Comparison of ENCODE assay signal across 9 cellular contexts in the genomic region with DNA sequence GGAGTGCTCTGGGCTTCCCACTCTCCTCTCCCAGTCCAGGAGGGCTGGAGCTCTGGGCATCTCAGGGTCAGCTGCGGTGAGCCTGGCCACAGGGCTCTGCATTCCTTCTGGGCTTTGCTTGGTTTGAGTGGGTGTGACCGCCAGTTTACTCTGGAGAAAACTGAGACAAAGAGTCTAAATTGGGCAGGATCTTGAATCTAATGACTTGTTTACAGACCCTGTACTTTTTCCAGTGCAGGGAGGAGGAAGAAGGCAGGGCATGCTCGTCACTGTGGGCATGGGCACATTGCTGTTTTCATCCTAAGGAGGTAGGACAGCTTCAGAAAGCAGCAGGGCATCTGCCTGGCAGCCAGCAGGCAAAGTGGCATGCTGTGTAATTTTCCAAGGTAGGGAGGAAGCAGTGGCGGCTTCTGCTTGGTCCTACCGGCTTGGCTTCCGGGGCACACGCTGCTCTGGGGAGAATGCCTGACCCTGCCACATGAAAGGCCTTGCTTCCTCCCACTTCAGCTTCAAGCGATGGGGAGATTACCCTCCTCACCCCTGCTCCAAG. TPM values are rescaled to one million over a fixed set of nuclear protein-coding genes. Genes with fewer than 3 reads are reported as not detected.
A peak's percentile ranks its signal among the peaks of the same experiment; 100 is the strongest.
DNase-seq lines count a peak whose midpoint lies in the region; ATAC-seq, FAIRE-seq and TF ChIP-seq lines count a peak whose summit lies in the region.
"Had no signal": no experiment of that assay in that cellular context is flagged by ENCODE, and none has a peak within 500 bp of the region (broad histone marks: within the 10 kb centered on the region; RNA-seq: fewer than 3 reads in every experiment).

No MANE protein-coding gene starts in this region.

- H3K4me3 ChIP-seq in esophagus muscularis mucosa (peak overlapping the region in 1 of 4 donors; percentile 12), small intestine (ENCODE audit: low read depth in 1 of 2, low read length in 2 of 2) (no peak overlapping the region)

- no peaks in the 10 kb centered on the region for H3K27me3 ChIP-seq in esophagus muscularis mucosa
- H3K27me3 ChIP-seq in small intestine (ENCODE audit: control insufficient read depth in 2 of 2, insufficient read depth in 2 of 2, low read length in 2 of 2), result no peaks in the 10 kb centered on the region

- no peak for TF ChIP-seq POLR2A in esophagus muscularis mucosa (IDR thresholded peaks at IDR 0.05; ENCODE audit: low read depth)

- intact Hi-C loops in esophagus muscularis mucosa (cut with DNase I), result no loop called here

- WGBS in esophagus muscularis mucosa, result 58% methylated on average over 8 of the region's 8 CpGs
- 39 to 56% (median 43%) methylated on average over 8 of the region's 8 CpGs for WGBS in small intestine, 3 donors

- H3K4me1 ChIP-seq in esophagus muscularis mucosa, result peaks cover 70 to 80% (median 74%) of the 10 kb centered on the region in 4 donors
- peaks cover 0 to 25% of the 10 kb centered on the region in 2 donors for H3K4me1 ChIP-seq in small intestine (ENCODE audit: control insufficient read depth in 2 of 2, insufficient read depth in 1 of 2, low read depth in 1 of 2, low read length in 1 of 2)

- POLR2A ChIA-PET in GM10248 (lab: Yijun Ruan, JAX), result interaction anchor here (0.7 kb wide), 1 partner anchor 9 kb away, joined by 3 read pairs; no protein-coding TSS in a partner anchor

- no peak for DNase-seq in activated CD4-positive, CD25-positive, alpha-beta regulatory T cell treated with anti-CD3 and anti-CD28 coated beads, Interleukin-2, amount 50 U/mL, for 72 hours
- DNase-seq in T-helper 9 cell (peak; percentile 51), esophagus muscularis mucosa (ENCODE audit: extremely low spot score) (no peak), small intestine (no peak), frontal cortex (ENCODE audit: low spot score in 2 of 2) (no peak), GM10248 (ENCODE audit: extremely low spot score) (no peak)

- no peaks in the 10 kb centered on the region for H3K9me3 ChIP-seq in esophagus muscularis mucosa
- no peaks in the 10 kb centered on the region for H3K9me3 ChIP-seq in small intestine (ENCODE audit: control insufficient read depth, low read depth)

- ATAC-seq in activated CD4-positive, CD25-positive, alpha-beta regulatory T cell treated with anti-CD3 and anti-CD28 coated beads, Interleukin-2, amount 50 U/mL, for 24 hours, result peak; percentile 27 to 33
- ATAC-seq in GM18517 (IDR thresholded peaks at IDR 0.05; ENCODE audit: unreplicated experiment), result no peak

- CTCF ChIA-PET in GM10248 (lab: Yijun Ruan, JAX), result interaction anchor here (1.2 kb wide), 2 partner anchors 17 to 89 kb away, joined by 3 read pairs; no protein-coding TSS in a partner anchor

- TF ChIP-seq CTCF in esophagus muscularis mucosa (IDR thresholded peaks at IDR 0.05) (no peak), GM10248 (IDR thresholded peaks at IDR 0.05; ENCODE audit: control extremely low read depth, extremely low read depth, low read depth, missing control alignments) (no peak)

- TF ChIP-seq EP300 in esophagus muscularis mucosa (IDR thresholded peaks at IDR 0.05), result no peak

- H3K27ac ChIP-seq in esophagus muscularis mucosa (replicated peaks in 1 of 4), result peak overlapping the region; percentile 60 to 76 (median 70)
- H3K27ac ChIP-seq in small intestine (ENCODE audit: low read depth in 1 of 2, low read length in 1 of 2), result peak overlapping the region; percentile 50 to 94

- H3K36me3 ChIP-seq in esophagus muscularis mucosa (no peaks in the 10 kb centered on the region), small intestine (ENCODE audit: control insufficient read depth in 2 of 2, insufficient read depth in 2 of 2, low read length in 2 of 2) (no peaks in the 10 kb centered on the region)

- FAIRE-seq in small intestine (lab: Jason Lieb, UNC) (no peak), frontal cortex (lab: Jason Lieb, UNC) (no peak)
- FAIRE-seq: A204.1 had no signal

RNA-seq across cellular contexts. Expression of gene FLI1, which starts 22.9 kb away (rescaled TPM):
- 10 to 100 TPM; 17.4 to 43.8 (median 29.6) TPM for total RNA-seq in esophagus muscularis mucosa
- polyA plus RNA-seq in small intestine, result 1 to 10 TPM; 2.5 to 8.3 (median 4.9) TPM
- total RNA-seq in frontal cortex, result 3.7 TPM
